1 cellular context compared by ENCODE assay signal in the genomic region with DNA sequence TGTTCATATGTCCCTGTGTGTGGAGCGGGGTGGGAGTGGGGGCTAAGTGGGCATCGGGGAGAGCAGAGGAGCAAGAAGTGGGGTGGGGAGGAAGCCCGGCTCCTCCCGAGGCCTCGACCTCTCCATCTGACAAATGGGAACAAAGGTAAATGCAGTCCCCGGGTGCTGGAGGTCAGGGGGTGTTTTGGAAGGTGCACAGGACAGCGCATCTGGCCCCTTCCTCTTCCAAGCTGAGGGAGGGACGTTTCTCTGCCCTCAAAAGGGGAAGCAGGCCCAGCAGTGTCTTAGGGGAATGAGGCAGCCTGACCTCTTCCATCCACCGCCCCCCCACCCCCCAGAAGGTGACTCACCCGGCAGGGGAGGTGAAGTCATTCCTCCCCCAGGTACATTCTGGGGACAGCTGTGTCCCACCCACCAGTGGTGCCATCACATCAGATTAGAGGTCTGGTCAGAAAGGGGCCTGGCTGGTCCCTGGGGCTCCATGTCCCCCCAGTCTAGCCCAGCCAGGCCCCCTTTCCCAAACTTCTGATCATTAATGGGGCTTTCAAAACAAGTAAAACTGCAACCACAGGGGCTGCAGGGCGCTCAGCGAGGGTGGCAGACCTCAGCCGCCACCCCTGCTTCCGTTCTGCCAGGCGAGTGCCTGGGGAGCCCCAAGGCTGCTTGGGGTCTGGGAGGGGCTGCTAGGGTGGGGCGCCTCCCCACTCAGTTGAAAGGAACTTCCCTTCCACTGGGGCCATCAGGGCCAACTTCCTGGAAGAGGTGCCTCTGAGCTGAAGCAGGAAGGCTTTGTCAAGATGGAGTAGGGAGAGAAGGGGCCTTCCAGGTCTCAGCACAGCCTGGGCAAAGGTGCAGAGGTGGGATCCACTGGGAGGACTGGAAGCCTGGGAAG.
TF ChIP-seq lines count a peak whose summit lies in the region.

No MANE protein-coding gene starts in this region.

TF ChIP-seq in H1, 55 proteins besides CTCF, POLR2A, EP300 and RAD21:
- TF ChIP-seq JUN (IDR thresholded peaks at IDR 0.05; ENCODE audit: low read depth, low read length) (no peak), RFX5 (IDR thresholded peaks at IDR 0.05; ENCODE audit: borderline replicate concordance, low read depth, low read length) (no peak)
